In genomic region chr19:49663224-49663623, GRCh38 we compare ENCODE assay signal across 1 cellular context.
TF ChIP-seq lines count a peak whose summit lies in the region.

No MANE protein-coding gene starts in this region.

TF ChIP-seq in HepG2, 621 proteins besides CTCF, POLR2A, EP300 and RAD21:
- TF ChIP-seq RBM22 (optimal IDR thresholded peaks at IDR 0.05; ENCODE audit: low read length) (peak; percentile 34), HNRNPH1 (optimal IDR thresholded peaks at IDR 0.05; ENCODE audit: low read depth, low read length) (no peak), AGO2 (optimal IDR thresholded peaks at IDR 0.05; ENCODE audit: low read depth, low read length) (peak; percentile 66)
